ENCODE assay signal across 8 cellular contexts in genomic region chr9:89602978-89603628, GRCh38. TPM values are rescaled to one million over a fixed set of nuclear protein-coding genes. Genes with fewer than 3 reads are reported as not detected.
DNase-seq lines count a peak whose midpoint lies in the region; ATAC-seq and TF ChIP-seq lines count a peak whose summit lies in the region.

No MANE protein-coding gene starts in this region.

- H2AFZ ChIP-seq in IMR-90 (replicated peaks; ENCODE audit: low read length, poor library complexity) = peak overlapping the region; percentile 1
- no peak overlapping the region for H2AFZ ChIP-seq in OCI-LY1 (ENCODE audit: low read length)

- H3K9me3 ChIP-seq in ES-I3 (ENCODE audit: control insufficient read depth, insufficient read depth, low read length) (no peaks in the 10 kb centered on the region), IMR-90 (ENCODE audit: control insufficient read depth, insufficient read depth, low read length) (no peaks in the 10 kb centered on the region), OCI-LY1 (ENCODE audit: low read length) (no peaks in the 10 kb centered on the region), mononuclear cell (ENCODE audit: low read depth, low read length) (no peaks in the 10 kb centered on the region)

- no peak overlapping the region for H3K27ac ChIP-seq in IMR-90 (ENCODE audit: insufficient read depth, low read length)
- H3K27ac ChIP-seq in OCI-LY1 (ENCODE audit: low read depth, low read length, poor library complexity, severe bottlenecking) = no peak overlapping the region

- no peak overlapping the region for H2BK15ac ChIP-seq in IMR-90 (ENCODE audit: low read depth, low read length)

- peaks cover 14% of the 10 kb centered on the region for H3K4me1 ChIP-seq in ES-I3 (ENCODE audit: insufficient read depth, low read length)
- peaks cover 5% of the 10 kb centered on the region for H3K4me1 ChIP-seq in IMR-90 (ENCODE audit: control insufficient read depth, insufficient read depth, low read length)
- no peaks in the 10 kb centered on the region for H3K4me1 ChIP-seq in OCI-LY1 (ENCODE audit: insufficient read depth, low read length, severe bottlenecking)
- H3K4me1 ChIP-seq in mononuclear cell (ENCODE audit: insufficient read depth, low read length) = peaks cover 48% of the 10 kb centered on the region

- no peaks in the 10 kb centered on the region; the same call in 1 of the 2 replicates for H3K9me1 ChIP-seq in IMR-90 (ENCODE audit: insufficient read depth, low read length)

- no peaks in the 10 kb centered on the region for H3F3A ChIP-seq in OCI-LY1 (ENCODE audit: insufficient read depth, low read length)

- no peak for TF ChIP-seq POLR2A in IMR-90 (IDR thresholded peaks at IDR 0.05; ENCODE audit: low read depth, low read length)

- H3K79me2 ChIP-seq in OCI-LY1 (ENCODE audit: insufficient read depth, low read length) = no peaks in the 10 kb centered on the region

- H3K14ac ChIP-seq in IMR-90 (replicated peaks; ENCODE audit: low read depth, low read length) = no peak overlapping the region

- H3K27me3 ChIP-seq in IMR-90 (ENCODE audit: control insufficient read depth, insufficient read depth, low read length) = peaks cover 33% of the 10 kb centered on the region
- H3K27me3 ChIP-seq in OCI-LY1 (ENCODE audit: insufficient read depth, low read length) = no peaks in the 10 kb centered on the region; the same call in 1 of the 2 replicates
- peaks cover 6% of the 10 kb centered on the region for H3K27me3 ChIP-seq in mononuclear cell (ENCODE audit: insufficient read depth, low read length)

- no peak overlapping the region for H2AK9ac ChIP-seq in IMR-90 (replicated peaks; ENCODE audit: low read depth, low read length, poor library complexity)

- no peak overlapping the region for H4K91ac ChIP-seq in IMR-90 (ENCODE audit: insufficient read depth, low read depth, low read length)

- H3K4me2 ChIP-seq in IMR-90 (ENCODE audit: low read depth, low read length) = peak overlapping the region; percentile 52; the same call in 1 of the 2 replicates
- no peak overlapping the region for H3K4me2 ChIP-seq in OCI-LY1 (ENCODE audit: low read length)

- TF ChIP-seq RAD21 in IMR-90 (IDR thresholded peaks at IDR 0.05; ENCODE audit: low read length) = peak; percentile 79

- peak; percentile 33 for ATAC-seq in IMR-90 (ENCODE audit: low read depth)
- ATAC-seq in HG02840 (IDR thresholded peaks at IDR 0.05; ENCODE audit: low FRiP score, unreplicated experiment) = no peak

- no peak overlapping the region for H4K5ac ChIP-seq in IMR-90 (ENCODE audit: low read depth, low read length)

- H4K8ac ChIP-seq in IMR-90 (ENCODE audit: low read depth in 2 of 2, low read length in 2 of 2) = no peak overlapping the region

- intact Hi-C loops in IMR-90 (cut with micrococcal nuclease) = loop anchor here (1.0 kb wide), 1 partner anchor 499 kb away; no protein-coding TSS in a partner anchor

- H4K20me1 ChIP-seq in IMR-90 (ENCODE audit: insufficient read depth, low read length) = no peaks in the 10 kb centered on the region
- no peaks in the 10 kb centered on the region for H4K20me1 ChIP-seq in OCI-LY1 (ENCODE audit: insufficient read depth, low read length)

- no peak overlapping the region for H3K4me3 ChIP-seq in IMR-90 (ENCODE audit: insufficient read depth, low read depth, low read length)
- H3K4me3 ChIP-seq in OCI-LY1 (ENCODE audit: low read depth, low read length, poor library complexity, severe bottlenecking) = no peak overlapping the region
- H3K4me3 ChIP-seq in epithelial cell of proximal tubule (ENCODE audit: low read depth, low read length) = peak overlapping the region; percentile 71
- H3K4me3 ChIP-seq in mononuclear cell (ENCODE audit: low read length) = peak overlapping the region; percentile 6

- H3K36me3 ChIP-seq in ES-I3 (ENCODE audit: insufficient read depth, low read length) (no peaks in the 10 kb centered on the region), IMR-90 (ENCODE audit: control insufficient read depth, insufficient read depth, low read length) (no peaks in the 10 kb centered on the region), OCI-LY1 (ENCODE audit: insufficient read depth, low read length) (no peaks in the 10 kb centered on the region)

- no peak overlapping the region for H2AK5ac ChIP-seq in IMR-90 (ENCODE audit: low read depth, low read length)

- dilution Hi-C loops in IMR-90 (cut with HindIII; ENCODE audit: low sequenced_read_pairs, unreplicated experiment) = no loop called here

- no peak overlapping the region for H3K23ac ChIP-seq in IMR-90 (ENCODE audit: low read depth, low read length)

- no peak overlapping the region for H3K4ac ChIP-seq in IMR-90 (ENCODE audit: low read depth, low read length)

- peak; percentile 67 for DNase-seq in IMR-90
- peak; percentile 83 for DNase-seq in activated T-cell treated with anti-CD3 and anti-CD28 coated beads for 24 hours (ENCODE audit: low read depth)
- no peak for DNase-seq in epithelial cell of proximal tubule (ENCODE audit: low read depth)
- DNase-seq in stimulated activated CD8-positive, alpha-beta memory T cell treated with anti-CD3 and anti-CD28 coated beads, Interleukin-15, amount 100 ng/mL, for 24 hours (ENCODE audit: low read depth) = peak; percentile 77

- no peak overlapping the region for H3K56ac ChIP-seq in IMR-90 (ENCODE audit: extremely low read depth, insufficient read depth, low read length)

- TF ChIP-seq CTCF in IMR-90 (conservative IDR thresholded peaks at IDR 0.05; ENCODE audit: low read depth, low read length) (peak; percentile 74), OCI-LY1 (IDR thresholded peaks at IDR 0.05; ENCODE audit: low read length) (peak; percentile 83), epithelial cell of proximal tubule (conservative IDR thresholded peaks at IDR 0.05; ENCODE audit: low read depth, low read length) (peak; percentile 97)

- no peak overlapping the region for H2BK5ac ChIP-seq in IMR-90 (ENCODE audit: low read depth, low read length, poor library complexity, severe bottlenecking)

- no TSS peak for BruUV-seq in IMR-90 (replicated peaks; lab: Mats Ljungman, UMichigan)

- H2BK20ac ChIP-seq in IMR-90 (ENCODE audit: low read depth, low read length) = no peak overlapping the region

- no peak overlapping the region for H2BK120ac ChIP-seq in IMR-90 (ENCODE audit: low read depth, low read length)

- H3K9me2 ChIP-seq in OCI-LY1 (ENCODE audit: low read depth, low read length) = no peaks in the 10 kb centered on the region

- H3K9ac ChIP-seq in ES-I3 (ENCODE audit: low read depth, low read length) (peak overlapping the region; percentile 50), IMR-90 (ENCODE audit: low read depth, low read length) (no peak overlapping the region), OCI-LY1 (ENCODE audit: low read length) (no peak overlapping the region)

- POLR2A ChIA-PET in IMR-90 (lab: Charles Lee; ENCODE audit: unreplicated experiment) = interaction anchor here (0.6 kb wide), 1 partner anchor 1265 kb away, joined by 3 read pairs; no protein-coding TSS in a partner anchor

- in situ Hi-C loops in IMR-90 (cut with MboI; ENCODE audit: low sequenced_read_pairs) = loop anchor here (5.0 kb wide), 1 partner anchor 499 kb away; no protein-coding TSS in a partner anchor

- no peak overlapping the region for H3K18ac ChIP-seq in IMR-90 (ENCODE audit: low read depth, low read length)

- CTCF ChIA-PET in IMR-90 (lab: Yijun Ruan, JAX) = interaction anchor here (0.5 to 1.9 kb wide), 15 partner anchors 8 to 715 kb away, joined by 3 to 11 read pairs (median 3); no protein-coding TSS in a partner anchor

- 3% methylated on average over 12 of the region's 24 CpGs; no CpG with 5 or more reads in 1 of the 2 experiments for WGBS in IMR-90 (ENCODE audit: extremely low coverage in 2 of 2, insufficient read length in 1 of 2), 2 experiments

- no peaks in the 10 kb centered on the region for H3K79me1 ChIP-seq in IMR-90 (ENCODE audit: low read depth in 1 of 2, low read length in 2 of 2)

TF ChIP-seq in IMR-90, 13 proteins besides CTCF, POLR2A, EP300 and RAD21:
- no peak for TF ChIP-seq RCOR1 (IDR thresholded peaks at IDR 0.05; ENCODE audit: insufficient replicate concordance, low read length)
- TF ChIP-seq FOS (IDR thresholded peaks at IDR 0.05; ENCODE audit: low read depth, low read length) = no peak
- no peak for TF ChIP-seq ELK1 (IDR thresholded peaks at IDR 0.05; ENCODE audit: borderline replicate concordance, low read depth, low read length)
- TF ChIP-seq NFE2L2 (IDR thresholded peaks at IDR 0.05; ENCODE audit: low read depth, low read length) = no peak
- TF ChIP-seq SMC3 (IDR thresholded peaks at IDR 0.05; ENCODE audit: low read depth, low read length) = peak; percentile 73

RNA-seq across cellular contexts. Expression of gene GADD45G, which starts 1.7 kb away (rescaled TPM):
- total RNA-seq in IMR-90 (2012; rRNA removed) (not detected in 2 replicates), epithelial cell of proximal tubule (not detected in 2 replicates), mononuclear cell (1.8 TPM)
- polyA plus RNA-seq in IMR-90 (2012; rRNA removed) = 0.15 and 0.30 TPM in 2 replicates
- polyA plus RNA-seq in IMR-90 (2012; cell fraction: cytosol; rRNA removed) = 0.56 and 1.0 TPM in 2 replicates
- polyA plus RNA-seq in IMR-90 (2012; cell fraction: nucleus; rRNA removed; ENCODE audit: low replicate concordance) = 0.56 and 1.8 TPM in 2 replicates

Comparison
In these comparisons a context has a peak if more than half of its experiments do, and no peak if none do; other contexts are left out.
1. H3K4me3 ChIP-seq: peak in epithelial cell of proximal tubule (single experiment) and mononuclear cell (single experiment); none in IMR-90 (single experiment) and OCI-LY1 (single experiment).
2. Peak in every context shown above with its lines, with median percentiles within 50 percentile points of each other: CTCF ChIP-seq.